Comparison of ENCODE assay signal across 28 cellular contexts in genomic region chr12:4451694-4452093, GRCh38. TPM values are rescaled to one million over a fixed set of nuclear protein-coding genes. Genes with fewer than 3 reads are reported as not detected.
"Had no signal": no experiment of that assay in that cellular context is flagged by ENCODE, and none has a peak within 500 bp of the region (broad histone marks: within the 10 kb centered on the region; RNA-seq: fewer than 3 reads in every experiment).

No MANE protein-coding gene starts in this region.

- H3K27ac Mint-ChIP-seq: activated naive CD8-positive, alpha-beta T cell treated with anti-CD3 and anti-CD28 coated beads, Interleukin-2, amount 10 ng/mL, durations not matched to agents 7 days and 5 days; natural killer cell treated with Interleukin-12 subunit alpha and Interleukin-12 subunit beta and Interleukin-15 and Interleukin-18, amount 100 ng/mL, for 72 hours; T-cell; T-helper 2 cell treated with Interferon-gamma antibody and Interleukin-4, amounts not matched to agents 5 μg/mL and 100 μg/mL, for 36 hours; type B pancreatic cell had no signal

- H3K4me1 Mint-ChIP-seq: T-cell had no signal

- H3K27me3 ChIP-seq: breast epithelium, colonic mucosa, sigmoid colon, vagina had no signal

- H3K27ac ChIP-seq: breast epithelium, colonic mucosa, hepatocyte, sigmoid colon, thoracic aorta, vagina had no signal

- ATAC-seq: natural killer cell treated with Interleukin-12 subunit alpha and Interleukin-12 subunit beta and Interleukin-15 and Interleukin-18, amount 100 ng/mL, for 72 hours; T-cell had no signal

- H3K9me3 ChIP-seq: breast epithelium, colonic mucosa, sigmoid colon, thoracic aorta, vagina had no signal

- H3K4me3 Mint-ChIP-seq: activated naive CD8-positive, alpha-beta T cell treated with anti-CD3 and anti-CD28 coated beads, Interleukin-2, amount 10 ng/mL, durations not matched to agents 7 days and 5 days; natural killer cell treated with Interleukin-12 subunit alpha and Interleukin-12 subunit beta and Interleukin-15 and Interleukin-18, amount 100 ng/mL, for 72 hours; T-cell; T-helper 2 cell treated with Interferon-gamma antibody and Interleukin-4, amounts not matched to agents 5 μg/mL and 100 μg/mL, for 36 hours; type B pancreatic cell had no signal

- H3K27me3 Mint-ChIP-seq: activated naive CD8-positive, alpha-beta T cell treated with anti-CD3 and anti-CD28 coated beads, Interleukin-2, amount 10 ng/mL, durations not matched to agents 7 days and 5 days had no signal

- H3K4me1 ChIP-seq: breast epithelium, colonic mucosa, sigmoid colon, vagina had no signal

- H3K4me3 ChIP-seq: breast epithelium, colonic mucosa, hepatocyte, sigmoid colon, thoracic aorta, vagina had no signal

- DNase-seq: activated CD4-positive, alpha-beta T cell treated with anti-CD3 and anti-CD28 coated beads, Interleukin-2, amount 50 U/mL, for 4 hours; activated CD8-positive, alpha-beta memory T cell treated with anti-CD3 and anti-CD28 coated beads for 24 hours; activated CD8-positive, alpha-beta memory T cell treated with anti-CD3 and anti-CD28 coated beads, Interleukin-2, amount 50 U/mL, for 48 hours; activated naive CD4-positive, alpha-beta T cell treated with Interleukin-2 at 50 U/mL for 16 hours; activated naive CD8-positive, alpha-beta T cell treated with anti-CD3 and anti-CD28 coated beads, Interleukin-2, amount 10 ng/mL, durations not matched to agents 7 days and 5 days; activated T-cell treated with anti-CD3 and anti-CD28 coated beads, Interleukin-2, amount 50 U/mL, for 48 hours; amniotic stem cell; colonic mucosa; foreskin fibroblast; left ventricle myocardium superior; mammary epithelial cell; midbrain; nucleus accumbens; posterior cingulate gyrus; sigmoid colon; stimulated activated CD4-positive, alpha-beta T cell treated with anti-CD3 and anti-CD28 coated beads, Interleukin-2, amount 100 ng/mL, for 48 hours; stimulated activated naive CD4-positive, alpha-beta T cell; T-cell had no signal

- H3K36me3 Mint-ChIP-seq: type B pancreatic cell had no signal

- H3K36me3 ChIP-seq: breast epithelium, colonic mucosa, sigmoid colon, thoracic aorta, vagina had no signal

RNA-seq across cellular contexts. Expression of gene FGF6, which starts 6.1 kb away (rescaled TPM):
- total RNA-seq: activated naive CD8-positive, alpha-beta T cell treated with anti-CD3 and anti-CD28 coated beads, Interleukin-2, amount 10 ng/mL, durations not matched to agents 7 days and 5 days; breast epithelium; colonic mucosa; epithelial cell of proximal tubule; fibroblast of lung; hepatocyte; left ventricle myocardium superior; mammary epithelial cell; natural killer cell treated with Interleukin-12 subunit alpha and Interleukin-12 subunit beta and Interleukin-15 and Interleukin-18, amount 100 ng/mL, for 72 hours; renal cortical epithelial cell; sigmoid colon; T-cell; thoracic aorta; vagina had no signal
- polyA plus RNA-seq: fibroblast of lung, hepatocyte, mammary epithelial cell, sigmoid colon had no signal
